8 cellular contexts compared by ENCODE assay signal in the genomic region with DNA sequence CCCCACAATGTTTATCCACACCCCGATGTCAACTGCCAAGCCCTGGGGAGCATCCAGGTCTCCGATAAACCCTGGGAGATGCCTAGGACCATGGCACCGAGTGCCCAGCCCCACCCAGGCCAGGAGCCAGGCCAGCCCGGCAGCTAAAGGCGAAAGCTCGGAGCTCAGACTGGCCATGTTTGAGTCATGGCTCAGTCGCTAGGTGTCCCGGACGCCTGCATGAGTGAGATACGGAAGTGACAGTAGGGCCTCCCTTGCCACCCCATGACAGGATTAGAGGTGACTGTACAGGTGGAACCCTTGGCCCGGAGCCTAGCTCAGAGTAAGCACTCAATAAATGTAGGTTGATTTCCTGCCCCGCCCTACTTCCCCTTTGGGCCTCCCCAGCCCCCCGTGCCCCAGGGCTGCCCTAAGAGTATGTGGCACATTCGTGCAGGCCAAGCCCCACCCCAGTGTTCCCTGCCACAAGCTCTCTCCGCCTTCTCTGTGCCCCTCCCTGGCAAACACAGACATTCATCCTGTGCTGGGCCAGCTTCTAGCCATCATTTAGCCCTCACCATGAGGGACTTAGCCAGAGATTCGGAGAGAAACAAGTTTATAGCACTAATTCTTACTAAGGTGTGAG. TPM values are rescaled to one million over a fixed set of nuclear protein-coding genes. Genes with fewer than 3 reads are reported as not detected.
DNase-seq lines count a peak whose midpoint lies in the region; ATAC-seq and TF ChIP-seq lines count a peak whose summit lies in the region.

No MANE protein-coding gene starts in this region.

- ATAC-seq in GM18519 (IDR thresholded peaks at IDR 0.05; ENCODE audit: low FRiP score, unreplicated experiment) (no peak), GM19328 (IDR thresholded peaks at IDR 0.05; ENCODE audit: unreplicated experiment) (no peak), HG03045 (IDR thresholded peaks at IDR 0.05; ENCODE audit: unreplicated experiment) (no peak)

- peak in 1 of 3 donors; percentile 70 for TF ChIP-seq POLR2A in spleen (IDR thresholded peaks at IDR 0.05)

- no peaks in the 10 kb centered on the region for H3K27me3 ChIP-seq in spleen (replicated peaks in 1 of 7)

- WGBS in spleen, 5 donors, result 9 to 23% (median 11%) methylated on average over 10 to 16 of the region's 16 CpGs

- H3K36me3 ChIP-seq in KOPT-K1 (ENCODE audit: insufficient read depth, low read length), result no peaks in the 10 kb centered on the region
- H3K36me3 ChIP-seq in spleen, result peaks cover 0 to 6% (median 0%) of the 10 kb centered on the region in 6 donors

- CTCF ChIA-PET in GM10248 (lab: Yijun Ruan, JAX), result interaction anchor here (0.6 to 8.3 kb wide), 8 partner anchors 8 to 115 kb away, joined by 3 to 69 read pairs (median 4); partner anchors contain the start of gene FAM32A

- DNase-seq in GM10248 (ENCODE audit: extremely low spot score), result peak; percentile 82
- peak; percentile 72 to 75 for DNase-seq in activated CD8-positive, alpha-beta memory T cell treated with anti-CD3 and anti-CD28 coated beads for 1 hour (ENCODE audit: extremely low read depth in 1 of 2, low read depth in 1 of 2)
- DNase-seq in epithelial cell of esophagus (ENCODE audit: low read depth), result peak; percentile 85
- DNase-seq in spleen, result peak; percentile 96

- POLR2A ChIA-PET in GM10248 (lab: Yijun Ruan, JAX), result interaction anchor here (1.1 kb wide), 1 partner anchor 115 kb away, joined by 3 read pairs; the partner anchor contains the start of gene FAM32A

- H3K4me3 ChIP-seq in epithelial cell of esophagus (ENCODE audit: low read length), result peak overlapping the region; percentile 86
- peak overlapping the region in 6 of 8 donors; percentile 14 to 70 (median 34) for H3K4me3 ChIP-seq in spleen

- peak overlapping the region; percentile 78 for H3K27ac ChIP-seq in KOPT-K1 (ENCODE audit: low read depth, low read length, poor library complexity, severe bottlenecking)
- H3K27ac ChIP-seq in spleen, result peak overlapping the region; percentile 85 to 100 (median 94)

- intact Hi-C loops in spleen (cut with DNase I; ENCODE audit: low total_unique reads), result no loop called here

- TF ChIP-seq CTCF in GM10248 (IDR thresholded peaks at IDR 0.05; ENCODE audit: control extremely low read depth, extremely low read depth, low read depth, missing control alignments), result no peak
- no peak for TF ChIP-seq CTCF in epithelial cell of esophagus (IDR thresholded peaks at IDR 0.05; ENCODE audit: insufficient read depth, low read depth, low read length, missing control alignments)
- peak in 6 of 11 experiments; percentile 9 to 47 (median 32) for TF ChIP-seq CTCF in spleen (IDR thresholded peaks at IDR 0.05 in 8 of 11, conservative IDR thresholded peaks at IDR 0.05 in 3 of 11)

- H3K4me1 ChIP-seq in spleen, result peaks cover 24 to 83% (median 62%) of the 10 kb centered on the region in 6 donors

- H3K9me3 ChIP-seq in KOPT-K1 (ENCODE audit: insufficient read depth, low read length, poor library complexity, severe bottlenecking) (no peaks in the 10 kb centered on the region), spleen (no peaks in the 10 kb centered on the region)

RNA-seq across cellular contexts. Expression of gene TPM4, which starts 5.8 kb away (rescaled TPM):
- 100 to 1,000 TPM; 352 to 760 (median 443) TPM for total RNA-seq in spleen
- polyA plus RNA-seq in spleen, result 100 to 1,000 TPM; 181 to 403 (median 238) TPM

RNA-seq across cellular contexts. Expression of gene RAB8A, which starts 41.2 kb away (rescaled TPM):
- total RNA-seq in spleen, result 100 to 1,000 TPM in 2 of 7 donors, 10 to 100 TPM in 5; 71.9 to 104 (median 89.8) TPM
- polyA plus RNA-seq in spleen, result 10 to 100 TPM; 31.5 to 45.5 (median 34.0) TPM

Comparison
In these comparisons a context has a peak if more than half of its experiments do, and no peak if none do; other contexts are left out.
1. CTCF ChIP-seq: peak in spleen (6 of 11); none in GM10248 (single experiment) and epithelial cell of esophagus (single experiment).
2. Peak in every context shown above with its lines, with median percentiles within 50 percentile points of each other: DNase-seq.